17 cellular contexts compared by ENCODE assay signal in the genomic region with DNA sequence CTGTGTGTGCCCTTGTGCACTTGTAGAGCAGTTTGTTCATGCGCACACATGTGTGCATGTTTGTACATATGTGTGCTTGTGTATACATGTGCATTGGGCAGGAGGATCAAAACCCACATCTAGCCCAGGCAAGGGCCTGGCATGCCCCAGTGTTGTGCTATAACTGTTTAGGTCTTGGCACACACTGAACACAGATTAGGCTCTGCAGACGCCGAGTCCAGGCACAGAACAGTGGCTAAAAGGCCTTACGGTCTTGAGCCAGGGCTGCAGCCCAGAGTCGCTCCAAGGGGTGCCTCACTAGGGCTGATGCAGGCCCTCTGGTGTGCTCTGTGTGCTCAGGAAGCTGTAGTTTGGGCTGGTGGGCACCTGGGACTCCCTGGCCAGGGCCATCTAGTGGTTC. TPM values are rescaled to one million over a fixed set of nuclear protein-coding genes. Genes with fewer than 3 reads are reported as not detected.
A peak's percentile ranks its signal among the peaks of the same experiment; 100 is the strongest.
DNase-seq lines count a peak whose midpoint lies in the region; ATAC-seq and TF ChIP-seq lines count a peak whose summit lies in the region.
"Had no signal": no experiment of that assay in that cellular context is flagged by ENCODE, and none has a peak within 500 bp of the region (broad histone marks: within the 10 kb centered on the region; RNA-seq: fewer than 3 reads in every experiment).

No MANE protein-coding gene starts in this region.

- H3K4me3 Mint-ChIP-seq in activated naive CD4-positive, alpha-beta T cell treated with anti-CD3 and anti-CD28 coated beads, Interleukin-2, amount 50 U/mL, for 24 hours: no peak overlapping the region
- no peak overlapping the region for H3K4me3 Mint-ChIP-seq in activated T-helper 17 cell treated with anti-CD3 and anti-CD28 coated beads, Interleukin-2, amount 50 U/mL, for 72 hours
- no peak overlapping the region for H3K4me3 Mint-ChIP-seq in stimulated activated naive B cell treated with anti-CD40 and anti-IgM and Interleukin-4, amounts not matched to agents 10 μg/mL and 1 μg/mL and 100 μg/mL, for 72 hours
- H3K4me3 Mint-ChIP-seq: nephron progenitor cell had no signal

- intact Hi-C loops in heart left ventricle (cut with DNase I): loop anchor here in 2 of 10 donors (5.0 kb wide), 2 partner anchors 36 to 51 kb away; no protein-coding TSS in a partner anchor

- no peaks in the 10 kb centered on the region for H3K36me3 ChIP-seq in heart left ventricle
- H3K36me3 ChIP-seq: breast epithelium, sigmoid colon, suprapubic skin, WERI-Rb-1 had no signal

- no peak for TF ChIP-seq CTCF in heart left ventricle (IDR thresholded peaks at IDR 0.05)

- H3K4me1 Mint-ChIP-seq in activated naive CD4-positive, alpha-beta T cell treated with anti-CD3 and anti-CD28 coated beads, Interleukin-2, amount 50 U/mL, for 24 hours: peaks cover 28% of the 10 kb centered on the region
- peaks cover 24% of the 10 kb centered on the region for H3K4me1 Mint-ChIP-seq in activated T-helper 17 cell treated with anti-CD3 and anti-CD28 coated beads, Interleukin-2, amount 50 U/mL, for 72 hours
- peaks cover 48 to 62% of the 10 kb centered on the region in 2 donors for H3K4me1 Mint-ChIP-seq in stimulated activated naive B cell treated with anti-CD40 and anti-IgM and Interleukin-4, amounts not matched to agents 10 μg/mL and 1 μg/mL and 100 μg/mL, for 72 hours

- no peak overlapping the region for H3K4me3 ChIP-seq in heart left ventricle
- H3K4me3 ChIP-seq: breast epithelium, sigmoid colon, SK-N-MC, suprapubic skin had no signal

- ATAC-seq in activated T-helper 17 cell treated with anti-CD3 and anti-CD28 coated beads, Interleukin-2, amount 50 U/mL, for 72 hours (replicated peaks): no peak
- ATAC-seq in heart left ventricle (peak; percentile 24 to 36 (median 30)), HG03378 (IDR thresholded peaks at IDR 0.05; ENCODE audit: unreplicated experiment) (no peak), HG03139 (IDR thresholded peaks at IDR 0.05; ENCODE audit: unreplicated experiment) (no peak), GM21723 (IDR thresholded peaks at IDR 0.05; ENCODE audit: unreplicated experiment) (no peak)
- ATAC-seq in stimulated activated naive B cell treated with anti-CD40 and anti-IgM and Interleukin-4, amounts not matched to agents 10 μg/mL and 1 μg/mL and 100 μg/mL, for 72 hours (replicated peaks): no peak

- no peaks in the 10 kb centered on the region for H3K27me3 Mint-ChIP-seq in activated naive CD4-positive, alpha-beta T cell treated with anti-CD3 and anti-CD28 coated beads, Interleukin-2, amount 50 U/mL, for 24 hours
- H3K27me3 Mint-ChIP-seq in activated T-helper 17 cell treated with anti-CD3 and anti-CD28 coated beads, Interleukin-2, amount 50 U/mL, for 72 hours: no peaks in the 10 kb centered on the region
- no peaks in the 10 kb centered on the region for H3K27me3 Mint-ChIP-seq in stimulated activated naive B cell treated with anti-CD40 and anti-IgM and Interleukin-4, amounts not matched to agents 10 μg/mL and 1 μg/mL and 100 μg/mL, for 72 hours

- peaks cover 2% of the 10 kb centered on the region for H3K36me3 Mint-ChIP-seq in activated naive CD4-positive, alpha-beta T cell treated with anti-CD3 and anti-CD28 coated beads, Interleukin-2, amount 50 U/mL, for 24 hours
- no peaks in the 10 kb centered on the region for H3K36me3 Mint-ChIP-seq in activated T-helper 17 cell treated with anti-CD3 and anti-CD28 coated beads, Interleukin-2, amount 50 U/mL, for 72 hours (ENCODE audit: low read depth)
- H3K36me3 Mint-ChIP-seq in stimulated activated naive B cell treated with anti-CD40 and anti-IgM and Interleukin-4, amounts not matched to agents 10 μg/mL and 1 μg/mL and 100 μg/mL, for 72 hours: no peaks in the 10 kb centered on the region

- H3K9me3 Mint-ChIP-seq in activated naive CD4-positive, alpha-beta T cell treated with anti-CD3 and anti-CD28 coated beads, Interleukin-2, amount 50 U/mL, for 24 hours: no peaks in the 10 kb centered on the region
- H3K9me3 Mint-ChIP-seq in activated T-helper 17 cell treated with anti-CD3 and anti-CD28 coated beads, Interleukin-2, amount 50 U/mL, for 72 hours: no peaks in the 10 kb centered on the region
- peaks cover 2 to 6% of the 10 kb centered on the region in 2 donors for H3K9me3 Mint-ChIP-seq in stimulated activated naive B cell treated with anti-CD40 and anti-IgM and Interleukin-4, amounts not matched to agents 10 μg/mL and 1 μg/mL and 100 μg/mL, for 72 hours

- peaks cover 18 to 64% (median 52%) of the 10 kb centered on the region in 12 donors for H3K4me1 ChIP-seq in heart left ventricle

- TF ChIP-seq POLR2A in heart left ventricle (IDR thresholded peaks at IDR 0.05): no peak

- DNase-seq in activated naive CD4-positive, alpha-beta T cell treated with anti-CD3 and anti-CD28 coated beads, Interleukin-2, amount 50 U/mL, for 16 hours: no peak
- DNase-seq in heart left ventricle: peak in 1 of 5 donors; percentile 64
- no peak for DNase-seq in stimulated activated naive B cell treated with anti-CD40 and anti-IgM and Interleukin-4, amounts not matched to agents 10 μg/mL and 1 μg/mL and 100 μg/mL, for 72 hours
- DNase-seq: activated CD8-positive, alpha-beta memory T cell treated with anti-CD3 and anti-CD28 coated beads for 24 hours; NCI-H1105 treated with DMSO at 0.1 percent for 48 hours; NCI-H510A treated with DMSO at 0.1 percent for 48 hours; nephron progenitor cell; sigmoid colon; WERI-Rb-1 had no signal

- peak overlapping the region; percentile 91 for H3K27ac Mint-ChIP-seq in activated naive CD4-positive, alpha-beta T cell treated with anti-CD3 and anti-CD28 coated beads, Interleukin-2, amount 50 U/mL, for 24 hours
- H3K27ac Mint-ChIP-seq in activated T-helper 17 cell treated with anti-CD3 and anti-CD28 coated beads, Interleukin-2, amount 50 U/mL, for 72 hours: peak overlapping the region; percentile 66
- peak overlapping the region; percentile 94 for H3K27ac Mint-ChIP-seq in stimulated activated naive B cell treated with anti-CD40 and anti-IgM and Interleukin-4, amounts not matched to agents 10 μg/mL and 1 μg/mL and 100 μg/mL, for 72 hours

- H3K27me3 ChIP-seq in heart left ventricle: no peaks in the 10 kb centered on the region
- H3K27me3 ChIP-seq: breast epithelium, sigmoid colon, suprapubic skin had no signal

- H3K9me3 ChIP-seq in heart left ventricle: no peaks in the 10 kb centered on the region
- H3K9me3 ChIP-seq: breast epithelium, sigmoid colon, suprapubic skin had no signal

- 53 to 76% (median 62%) methylated on average over 3 to 5 of the region's 5 CpGs for WGBS in heart left ventricle, 4 donors

- H3K27ac ChIP-seq in heart left ventricle: peak overlapping the region; percentile 75 to 96 (median 88)
- H3K27ac ChIP-seq: breast epithelium, SK-N-MC, suprapubic skin had no signal

RNA-seq across cellular contexts. Expression of a gene that starts 55.7 kb away (rescaled TPM):
- total RNA-seq in activated T-helper 17 cell treated with anti-CD3 and anti-CD28 coated beads, Interleukin-2, amount 50 U/mL, for 72 hours: 10 to 100 TPM; 34.4 to 66.8 TPM
- total RNA-seq in heart left ventricle: 10 to 100 TPM; 43.8 to 82.2 (median 46.6) TPM
- 100 to 1,000 TPM in 1 of 2 donors, 10 to 100 TPM in 1; 28.5 to 133 TPM for polyA plus RNA-seq in heart left ventricle

Comparison
In these comparisons a context has a peak if more than half of its experiments do, and no peak if none do; other contexts are left out.
1. ATAC-seq: peak in heart left ventricle (4 of 4); none in activated T-helper 17 cell treated with anti-CD3 and anti-CD28 coated beads, Interleukin-2, amount 50 U/mL, for 72 hours (single experiment), stimulated activated naive B cell treated with anti-CD40 and anti-IgM and Interleukin-4, amounts not matched to agents 10 μg/mL and 1 μg/mL and 100 μg/mL, for 72 hours (0 of 2), HG03378 (single experiment), HG03139 (single experiment) and GM21723 (single experiment).
2. Peak in every context shown above with its lines, with median percentiles within 50 percentile points of each other: H3K27ac Mint-ChIP-seq.